Comparison of ENCODE assay signal across 20 cellular contexts in the genomic region with DNA sequence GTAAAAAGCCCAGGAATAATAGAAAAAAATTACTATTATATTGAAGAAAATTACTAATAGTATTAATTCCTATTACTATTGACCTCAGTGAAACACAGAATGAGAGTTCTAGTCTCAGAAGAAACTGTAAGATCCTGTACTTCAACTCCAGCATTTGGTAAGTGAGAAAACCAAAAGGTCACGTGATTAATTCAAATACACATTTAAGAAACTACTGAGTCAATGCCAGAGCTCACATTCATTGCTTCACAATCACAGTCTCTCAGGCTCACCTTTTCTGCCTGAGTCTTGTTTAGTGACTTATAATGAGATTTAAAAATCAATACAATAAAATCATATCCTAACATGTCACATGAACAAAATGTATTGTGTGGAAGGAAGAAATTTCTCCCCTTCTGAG.
A peak's percentile ranks its signal among the peaks of the same experiment; 100 is the strongest.
DNase-seq lines count a peak whose midpoint lies in the region; ATAC-seq, FAIRE-seq and TF ChIP-seq lines count a peak whose summit lies in the region.
"Had no signal": no experiment of that assay in that cellular context is flagged by ENCODE, and none has a peak within 500 bp of the region (broad histone marks: within the 10 kb centered on the region; RNA-seq: fewer than 3 reads in every experiment).

No MANE protein-coding gene starts in this region.

- TF ChIP-seq POLR2A in HepG2 (IDR thresholded peaks at IDR 0.05; ENCODE audit: insufficient read depth in 1 of 2, low read depth in 2 of 2, low read length in 2 of 2) (no peak), right lobe of liver (IDR thresholded peaks at IDR 0.05) (no peak), H54 (IDR thresholded peaks at IDR 0.05; ENCODE audit: low read depth, low read length) (no peak), K562 (conservative IDR thresholded peaks at IDR 0.05) (no peak)

- POLR2A ChIA-PET in HepG2 (lab: Yijun Ruan, JAX) (no interaction called here), K562 (lab: Yijun Ruan, JAX) (no interaction called here)

- dilution Hi-C loops in keratinocyte (cut with MboI; ENCODE audit: extremely low pct_ligation_motif_present, low sequenced_read_pairs) = no loop called here

- no peak overlapping the region for H3K9ac ChIP-seq in HepG2 (ENCODE audit: insufficient read depth, low read depth, low read length)
- no peak overlapping the region for H3K9ac ChIP-seq in K562 (ENCODE audit: insufficient read depth in 1 of 2, low read depth in 2 of 2, low read length in 2 of 2)
- H3K9ac ChIP-seq in keratinocyte (ENCODE audit: control insufficient read depth, extremely low read depth, insufficient read depth, low read length) = peak overlapping the region; percentile 40
- H3K9ac ChIP-seq: BLaER1 treated with 17β-estradiol and CSF1 and Interleukin-3, amounts not matched to agents 10 nM and 100 nM had no signal

- no peak for DNase-seq in HepG2 (ENCODE audit: low spot score)
- no peak for DNase-seq in right lobe of liver
- DNase-seq in H54 (ENCODE audit: insufficient read length, low spot score) = no peak
- no peak for DNase-seq in K562 (ENCODE audit: extremely low read depth in 1 of 4, low spot score in 3 of 4)
- DNase-seq in keratinocyte (ENCODE audit: low read depth, low spot score) = no peak
- DNase-seq in MG63 = no peak
- DNase-seq: 8988T; ACHN; CD4-positive, CD25-positive, alpha-beta regulatory T cell; DMS153; DMS79 treated with DMSO at 0.1 percent for 48 hours; H9; Karpas-422 had no signal

- H3K27me3 ChIP-seq in HepG2 (ENCODE audit: control insufficient read depth in 1 of 2, insufficient read depth in 2 of 2, low read length in 2 of 2) = no peaks in the 10 kb centered on the region
- H3K27me3 ChIP-seq in right lobe of liver = no peaks in the 10 kb centered on the region
- H3K27me3 ChIP-seq in K562 (ENCODE audit: control insufficient read depth in 2 of 2, insufficient read depth in 2 of 2, low read length in 2 of 2) = no peaks in the 10 kb centered on the region
- no peaks in the 10 kb centered on the region for H3K27me3 ChIP-seq in keratinocyte (ENCODE audit: control insufficient read depth, extremely low read depth, insufficient read depth, low read length)
- H3K27me3 ChIP-seq in MG63 = no peaks in the 10 kb centered on the region
- H3K27me3 ChIP-seq: BLaER1 treated with 17β-estradiol and CSF1 and Interleukin-3, amounts not matched to agents 10 nM and 100 nM had no signal

- no peak for TF ChIP-seq CTCF in HepG2 (CRISPR knock-in tag; IDR thresholded peaks at IDR 0.05)
- TF ChIP-seq CTCF in right lobe of liver (IDR thresholded peaks at IDR 0.05) = no peak
- TF ChIP-seq CTCF in K562 (IDR thresholded peaks at IDR 0.05 in 2 of 3, conservative IDR thresholded peaks at IDR 0.05 in 1 of 3; ENCODE audit: insufficient read depth in 2 of 3, low read depth in 1 of 3, low read length in 3 of 3) = no peak
- no peak for TF ChIP-seq CTCF in keratinocyte (optimal IDR thresholded peaks at IDR 0.05 in 1 of 3, IDR thresholded peaks at IDR 0.05 in 1 of 3, conservative IDR thresholded peaks at IDR 0.05 in 1 of 3; ENCODE audit: extremely low read depth in 1 of 3, insufficient read depth in 2 of 3, low read length in 3 of 3)

- TF ChIP-seq EP300 in HepG2 (IDR thresholded peaks at IDR 0.05; ENCODE audit: low read depth in 2 of 2, low read length in 2 of 2) = no peak
- no peak for TF ChIP-seq EP300 in HepG2 (CRISPR knock-in tag; IDR thresholded peaks at IDR 0.05; ENCODE audit: borderline replicate concordance)
- no peak for TF ChIP-seq EP300 in K562 (IDR thresholded peaks at IDR 0.05; ENCODE audit: low read length)

- no peak overlapping the region for H3K4me3 ChIP-seq in HepG2 (replicated peaks in 1 of 3; ENCODE audit: insufficient read depth in 1 of 3, low read depth in 2 of 3, low read length in 3 of 3)
- H3K4me3 ChIP-seq in right lobe of liver = no peak overlapping the region
- no peak overlapping the region for H3K4me3 ChIP-seq in K562
- no peak overlapping the region for H3K4me3 ChIP-seq in keratinocyte (ENCODE audit: control insufficient read depth in 2 of 3, extremely low read depth in 1 of 3, insufficient read depth in 2 of 3, low read depth in 1 of 3, low read length in 3 of 3)
- no peak overlapping the region for H3K4me3 ChIP-seq in MG63
- H3K4me3 ChIP-seq: BLaER1 treated with 17β-estradiol and CSF1 and Interleukin-3, amounts not matched to agents 10 nM and 100 nM; GM23338 had no signal

- WGBS in HepG2 (ENCODE audit: low lambda C conversion rate) = 4% methylated on average over 1 of the region's 1 CpG
- WGBS in right lobe of liver (ENCODE audit: insufficient coverage, low coverage, low lambda C conversion rate, missing lambda C conversion rate) = 45% methylated on average over 1 of the region's 1 CpG
- 0% methylated on average over 1 of the region's 1 CpG for WGBS in K562 (ENCODE audit: insufficient coverage, low coverage, missing lambda C conversion rate)

- H3K79me2 ChIP-seq in HepG2 (ENCODE audit: insufficient read depth, low read length) (no peaks in the 10 kb centered on the region), K562 (ENCODE audit: control insufficient read depth, insufficient read depth, low read length) (no peaks in the 10 kb centered on the region), keratinocyte (ENCODE audit: control insufficient read depth, insufficient read depth, low read length) (no peaks in the 10 kb centered on the region)

- H3K4me1 ChIP-seq in HepG2 (ENCODE audit: insufficient read depth, low read length) (no peaks in the 10 kb centered on the region), right lobe of liver (no peaks in the 10 kb centered on the region), K562 (replicated peaks in 1 of 2; ENCODE audit: control insufficient read depth in 2 of 2, insufficient read depth in 2 of 2, low read length in 2 of 2) (no peaks in the 10 kb centered on the region), keratinocyte (ENCODE audit: control insufficient read depth, extremely low read depth, insufficient read depth, low read length) (peaks cover 22% of the 10 kb centered on the region)

- no peaks in the 10 kb centered on the region for H3K36me3 ChIP-seq in HepG2 (replicated peaks in 1 of 2; ENCODE audit: control insufficient read depth in 1 of 2, insufficient read depth in 2 of 2, low read length in 2 of 2)
- no peaks in the 10 kb centered on the region for H3K36me3 ChIP-seq in right lobe of liver
- H3K36me3 ChIP-seq in K562 (ENCODE audit: control insufficient read depth, insufficient read depth, low read length) = no peaks in the 10 kb centered on the region
- no peaks in the 10 kb centered on the region for H3K36me3 ChIP-seq in keratinocyte (ENCODE audit: control insufficient read depth in 2 of 2, extremely low read depth in 1 of 2, insufficient read depth in 2 of 2, low read length in 2 of 2)
- H3K36me3 ChIP-seq in MG63 = no peaks in the 10 kb centered on the region
- H3K36me3 ChIP-seq: BLaER1 treated with 17β-estradiol and CSF1 and Interleukin-3, amounts not matched to agents 10 nM and 100 nM had no signal

- no peak overlapping the region for H3K4me2 ChIP-seq in HepG2 (ENCODE audit: low read depth, low read length)
- H3K4me2 ChIP-seq in K562 (ENCODE audit: insufficient read depth, low read length) = no peak overlapping the region
- H3K4me2 ChIP-seq in keratinocyte (ENCODE audit: control insufficient read depth, extremely low read depth, insufficient read depth, low read depth, low read length) = peak overlapping the region; percentile 71
- H3K4me2 ChIP-seq: GM23338 had no signal

- CTCF ChIA-PET in HepG2 (lab: Yijun Ruan, JAX; ENCODE audit: low intra/inter-chr PET ratio, low total read pairs) (no interaction called here), K562 (lab: Yijun Ruan, JAX; ENCODE audit: low intra/inter-chr PET ratio) (no interaction called here)

- no peaks in the 10 kb centered on the region for H3K9me1 ChIP-seq in K562 (ENCODE audit: control insufficient read depth, insufficient read depth, low read length)
- no peaks in the 10 kb centered on the region for H3K9me1 ChIP-seq in keratinocyte (ENCODE audit: control insufficient read depth, extremely low read depth, insufficient read depth, low read length)

- intact Hi-C loops in HepG2 (cut with micrococcal nuclease; ENCODE audit: unreplicated experiment) (no loop called here), right lobe of liver (cut with DNase I) (no loop called here), K562 (cut with micrococcal nuclease) (no loop called here)

- H2AFZ ChIP-seq in HepG2 (ENCODE audit: low read length) = no peak overlapping the region
- no peak overlapping the region for H2AFZ ChIP-seq in K562 (ENCODE audit: low read depth, low read length)
- H2AFZ ChIP-seq in keratinocyte (ENCODE audit: control insufficient read depth, low read length) = no peak overlapping the region

- TF ChIP-seq RAD21 in HepG2 (CRISPR knock-in tag; IDR thresholded peaks at IDR 0.05) (no peak), K562 (CRISPR knock-in tag; conservative IDR thresholded peaks at IDR 0.05 in 1 of 2, IDR thresholded peaks at IDR 0.05 in 1 of 2) (no peak)

- H4K20me1 ChIP-seq in HepG2 (ENCODE audit: insufficient read depth, low read length) (no peaks in the 10 kb centered on the region), K562 (replicated peaks; ENCODE audit: control insufficient read depth, insufficient read depth, low read length) (no peaks in the 10 kb centered on the region), keratinocyte (ENCODE audit: control insufficient read depth, extremely low read depth, insufficient read depth, low read length) (no peaks in the 10 kb centered on the region)
- H4K20me1 ChIP-seq: BLaER1 treated with 17β-estradiol and CSF1 and Interleukin-3, amounts not matched to agents 10 nM and 100 nM had no signal

- ATAC-seq in HepG2 (no peak), right lobe of liver (no peak), K562 (no peak), GM21576 (IDR thresholded peaks at IDR 0.05; ENCODE audit: unreplicated experiment) (no peak), GM21381 (IDR thresholded peaks at IDR 0.05; ENCODE audit: unreplicated experiment) (no peak)
- ATAC-seq: GM23338 had no signal

- BruUV-seq in HepG2 (replicated peaks; lab: Mats Ljungman, UMichigan) (no TSS peak), K562 (replicated peaks; lab: Mats Ljungman, UMichigan) (no TSS peak)

- FAIRE-seq in HepG2 (lab: Jason Lieb, UNC) = no peak
- FAIRE-seq in H54 (lab: Jason Lieb, UNC) = peak; percentile 45
- no peak for FAIRE-seq in K562 (lab: Jason Lieb, UNC)
- FAIRE-seq in keratinocyte (lab: Jason Lieb, UNC) = no peak
- FAIRE-seq: G401.6, GM12892, HTR-8/SVneo had no signal

- in situ Hi-C loops in HepG2 (cut with HindIII; ENCODE audit: extremely low pct_ligation_motif_present, low pct_unique_long_range_greater_than_20kb) = no loop called here
- in situ Hi-C loops in K562 (cut with MboI) = no loop called here

- H3K9me3 ChIP-seq in HepG2 (ENCODE audit: low read length) (no peaks in the 10 kb centered on the region), right lobe of liver (no peaks in the 10 kb centered on the region), K562 (replicated peaks; ENCODE audit: control insufficient read depth, insufficient read depth, low read depth, low read length) (no peaks in the 10 kb centered on the region; the same call in 1 of the 2 replicates), keratinocyte (ENCODE audit: control insufficient read depth, low read depth, low read length) (no peaks in the 10 kb centered on the region), MG63 (no peaks in the 10 kb centered on the region)

- H3K27ac ChIP-seq in HepG2 (ENCODE audit: extremely low read length, insufficient read depth, low read length) (no peak overlapping the region), right lobe of liver (no peak overlapping the region), K562 (ENCODE audit: extremely low read depth, low read depth, low read length) (no peak overlapping the region), keratinocyte (ENCODE audit: control insufficient read depth, insufficient read depth, low read length) (peak overlapping the region; percentile 84)
- H3K27ac ChIP-seq: BLaER1 treated with 17β-estradiol and CSF1 and Interleukin-3, amounts not matched to agents 10 nM and 100 nM had no signal
